ENCODE assay signal across 11 cellular contexts in genomic region chr3:56787258-56787777, GRCh38. TPM values are rescaled to one million over a fixed set of nuclear protein-coding genes. Genes with fewer than 3 reads are reported as not detected.
DNase-seq lines count a peak whose midpoint lies in the region; ATAC-seq and TF ChIP-seq lines count a peak whose summit lies in the region.
"Had no signal": no experiment of that assay in that cellular context is flagged by ENCODE, and none has a peak within 500 bp of the region (broad histone marks: within the 10 kb centered on the region; RNA-seq: fewer than 3 reads in every experiment).

No MANE protein-coding gene starts in this region.

- peak overlapping the region; percentile 42 for H3K9ac ChIP-seq in DND-41 (ENCODE audit: low read depth, low read length)

- H3K27ac Mint-ChIP-seq in activated T-helper 2 cell treated with anti-CD3 and anti-CD28 coated beads, Interferon-gamma antibody, Interleukin-2, Interleukin-4, amounts not matched to agents 10 μg/mL and 5 μg/mL and 100 μg/mL, durations not matched to agents 14 hours and 24 hours and 36 hours, result peak overlapping the region; percentile 78
- peak overlapping the region; percentile 83 to 93 for H3K27ac Mint-ChIP-seq in natural killer cell treated with Interleukin-12 subunit alpha and Interleukin-12 subunit beta and Interleukin-15 and Interleukin-18, amount 100 ng/mL, for 72 hours

- H2AFZ ChIP-seq in DND-41 (ENCODE audit: low read depth, low read length), result no peak overlapping the region

- intact Hi-C loops in activated T-helper 2 cell treated with anti-CD3 and anti-CD28 coated beads, Interferon-gamma antibody, Interleukin-2, Interleukin-4, amounts not matched to agents 10 μg/mL and 5 μg/mL and 100 μg/mL, durations not matched to agents 14 hours and 24 hours and 36 hours (cut with micrococcal nuclease), result loop anchor here (5.0 kb wide), 1 partner anchor 90 kb away; no protein-coding TSS in a partner anchor

- no peaks in the 10 kb centered on the region for H3K9me3 Mint-ChIP-seq in activated T-helper 2 cell treated with anti-CD3 and anti-CD28 coated beads, Interferon-gamma antibody, Interleukin-2, Interleukin-4, amounts not matched to agents 10 μg/mL and 5 μg/mL and 100 μg/mL, durations not matched to agents 14 hours and 24 hours and 36 hours
- no peaks in the 10 kb centered on the region for H3K9me3 Mint-ChIP-seq in natural killer cell treated with Interleukin-12 subunit alpha and Interleukin-12 subunit beta and Interleukin-15 and Interleukin-18, amount 100 ng/mL, for 72 hours

- no peaks in the 10 kb centered on the region for H3K27me3 ChIP-seq in DND-41 (ENCODE audit: insufficient read depth, low read length, poor library complexity)

- peaks cover 100% of the 10 kb centered on the region for H3K4me1 ChIP-seq in DND-41 (ENCODE audit: insufficient read depth, low read length)

- peaks cover 97% of the 10 kb centered on the region for H3K4me1 Mint-ChIP-seq in activated T-helper 2 cell treated with anti-CD3 and anti-CD28 coated beads, Interferon-gamma antibody, Interleukin-2, Interleukin-4, amounts not matched to agents 10 μg/mL and 5 μg/mL and 100 μg/mL, durations not matched to agents 14 hours and 24 hours and 36 hours (ENCODE audit: low read depth)
- peaks cover 86 to 98% of the 10 kb centered on the region in 2 donors for H3K4me1 Mint-ChIP-seq in natural killer cell treated with Interleukin-12 subunit alpha and Interleukin-12 subunit beta and Interleukin-15 and Interleukin-18, amount 100 ng/mL, for 72 hours (ENCODE audit: low read depth in 2 of 2)

- no peak for TF ChIP-seq CTCF in DND-41 (IDR thresholded peaks at IDR 0.05; ENCODE audit: borderline replicate concordance, extremely low read depth, low read length, poor library complexity, severe bottlenecking)

- H3K9me3 ChIP-seq in DND-41 (ENCODE audit: insufficient read depth, low read length, severe bottlenecking), result no peaks in the 10 kb centered on the region

- peaks cover 43% of the 10 kb centered on the region for H3K36me3 ChIP-seq in DND-41 (ENCODE audit: insufficient read depth, low read length)

- DNase-seq in DMS53 (lab: John Stamatoyannopoulos, UW) (peak; percentile 59), DMS53 treated with DMSO at 0.1 percent for 48 hours (lab: John Stamatoyannopoulos, UW; ENCODE audit: unreplicated experiment) (no peak), DND-41 (no peak), activated gamma-delta T cell (lab: John Stamatoyannopoulos, UW) (no peak)
- no peak for DNase-seq in activated T-helper 2 cell treated with anti-CD3 and anti-CD28 coated beads, Interferon-gamma antibody, Interleukin-2, Interleukin-4, amounts not matched to agents 10 μg/mL and 5 μg/mL and 100 μg/mL, durations not matched to agents 14 hours and 24 hours and 36 hours (ENCODE audit: low spot score)
- DNase-seq in natural killer cell treated with Interleukin-12 subunit alpha and Interleukin-12 subunit beta and Interleukin-15 and Interleukin-18, amount 100 ng/mL, for 72 hours (ENCODE audit: low spot score), result no peak
- DNase-seq: hypothalamus, NCI-H1694 treated with DMSO at 0.1 percent for 48 hours had no signal

- H4K20me1 ChIP-seq in DND-41 (ENCODE audit: insufficient read depth, low read length), result peaks cover 23% of the 10 kb centered on the region; the same call in 1 of the 2 replicates

- H3K79me2 ChIP-seq in DND-41 (ENCODE audit: insufficient read depth, low read length), result peaks cover 95% of the 10 kb centered on the region

- no peak overlapping the region for H3K4me3 ChIP-seq in DND-41 (ENCODE audit: low read depth in 1 of 2, low read length in 2 of 2)

- peak overlapping the region; percentile 89 for H3K27ac ChIP-seq in DND-41 (ENCODE audit: low read length)
- H3K27ac ChIP-seq: 22Rv1 had no signal

- peak overlapping the region; percentile 64 for H3K4me2 ChIP-seq in DND-41 (ENCODE audit: insufficient read depth, low read length)

- peaks cover 29% of the 10 kb centered on the region for H3K36me3 Mint-ChIP-seq in activated T-helper 2 cell treated with anti-CD3 and anti-CD28 coated beads, Interferon-gamma antibody, Interleukin-2, Interleukin-4, amounts not matched to agents 10 μg/mL and 5 μg/mL and 100 μg/mL, durations not matched to agents 14 hours and 24 hours and 36 hours (ENCODE audit: low read depth)
- H3K36me3 Mint-ChIP-seq in natural killer cell treated with Interleukin-12 subunit alpha and Interleukin-12 subunit beta and Interleukin-15 and Interleukin-18, amount 100 ng/mL, for 72 hours, result peaks cover 3% of the 10 kb centered on the region

- peak overlapping the region; percentile 7 for H3K4me3 Mint-ChIP-seq in activated T-helper 2 cell treated with anti-CD3 and anti-CD28 coated beads, Interferon-gamma antibody, Interleukin-2, Interleukin-4, amounts not matched to agents 10 μg/mL and 5 μg/mL and 100 μg/mL, durations not matched to agents 14 hours and 24 hours and 36 hours (ENCODE audit: low read depth)
- H3K4me3 Mint-ChIP-seq in natural killer cell treated with Interleukin-12 subunit alpha and Interleukin-12 subunit beta and Interleukin-15 and Interleukin-18, amount 100 ng/mL, for 72 hours, result peak overlapping the region; percentile 75

- ATAC-seq in DND-41 (ENCODE audit: insufficient read depth, low read depth), result no peak
- no peak for ATAC-seq in natural killer cell treated with Interleukin-12 subunit alpha and Interleukin-12 subunit beta and Interleukin-15 and Interleukin-18, amount 100 ng/mL, for 72 hours
- ATAC-seq in HG03095 (IDR thresholded peaks at IDR 0.05; ENCODE audit: unreplicated experiment), result no peak
- no peak for ATAC-seq in GM19397 (IDR thresholded peaks at IDR 0.05; ENCODE audit: unreplicated experiment)

- no peaks in the 10 kb centered on the region for H3K27me3 Mint-ChIP-seq in activated T-helper 2 cell treated with anti-CD3 and anti-CD28 coated beads, Interferon-gamma antibody, Interleukin-2, Interleukin-4, amounts not matched to agents 10 μg/mL and 5 μg/mL and 100 μg/mL, durations not matched to agents 14 hours and 24 hours and 36 hours (ENCODE audit: low read depth)
- no peaks in the 10 kb centered on the region for H3K27me3 Mint-ChIP-seq in natural killer cell treated with Interleukin-12 subunit alpha and Interleukin-12 subunit beta and Interleukin-15 and Interleukin-18, amount 100 ng/mL, for 72 hours

RNA-seq across cellular contexts. Expression of gene ARHGEF3, which starts 14.4 kb away (rescaled TPM):
- 38.3 and 38.6 TPM in 2 replicates for total RNA-seq in activated T-helper 2 cell treated with anti-CD3 and anti-CD28 coated beads, Interferon-gamma antibody, Interleukin-2, Interleukin-4, amounts not matched to agents 10 μg/mL and 5 μg/mL and 100 μg/mL, durations not matched to agents 14 hours and 24 hours and 36 hours
- total RNA-seq in natural killer cell treated with Interleukin-12 subunit alpha and Interleukin-12 subunit beta and Interleukin-15 and Interleukin-18, amount 100 ng/mL, for 72 hours, result 100 to 1,000 TPM in 1 of 2 donors, 10 to 100 TPM in 1; 42.9 to 102 TPM
